In the genomic region with DNA sequence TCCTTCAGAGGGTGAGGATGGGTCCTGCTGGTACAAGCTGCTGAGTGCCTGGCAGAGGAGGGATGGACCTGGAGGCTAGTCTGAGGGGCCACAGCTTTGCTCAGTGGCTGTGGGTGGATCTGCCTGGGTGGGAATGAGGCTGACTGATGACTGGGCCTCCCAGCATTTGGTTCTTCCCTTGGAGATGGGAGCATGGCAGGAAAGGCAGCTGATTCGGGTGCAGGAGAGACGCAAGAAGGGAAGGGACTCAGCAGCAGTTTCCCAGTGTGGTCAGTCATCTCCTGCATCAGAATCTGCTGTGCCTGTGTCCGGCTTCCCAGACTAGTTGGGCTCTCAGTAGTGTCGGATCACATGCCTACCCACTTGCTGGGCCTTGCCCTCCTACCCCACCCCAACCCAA, we compare ENCODE assay signal across 16 cellular contexts. TPM values are rescaled to one million over a fixed set of nuclear protein-coding genes. Genes with fewer than 3 reads are reported as not detected.
A peak's percentile ranks its signal among the peaks of the same experiment; 100 is the strongest.
DNase-seq lines count a peak whose midpoint lies in the region; ATAC-seq and TF ChIP-seq lines count a peak whose summit lies in the region.
"Had no signal": no experiment of that assay in that cellular context is flagged by ENCODE, and none has a peak within 500 bp of the region (broad histone marks: within the 10 kb centered on the region; RNA-seq: fewer than 3 reads in every experiment).

No MANE protein-coding gene starts in this region.

- H3K9me3 Mint-ChIP-seq in activated naive CD4-positive, alpha-beta T cell treated with anti-CD3 and anti-CD28 coated beads for 36 hours, result no peaks in the 10 kb centered on the region
- H3K9me3 Mint-ChIP-seq in WTC11, result no peaks in the 10 kb centered on the region
- no peaks in the 10 kb centered on the region for H3K9me3 Mint-ChIP-seq in endothelial cell (ENCODE audit: unreplicated experiment)

- TF ChIP-seq CTCF in WTC11 (IDR thresholded peaks at IDR 0.05), result no peak
- no peak for TF ChIP-seq CTCF in endothelial cell (IDR thresholded peaks at IDR 0.05; ENCODE audit: unreplicated experiment)
- TF ChIP-seq CTCF in coronary artery (IDR thresholded peaks at IDR 0.05), result no peak

- H3K4me1 Mint-ChIP-seq in activated naive CD4-positive, alpha-beta T cell treated with anti-CD3 and anti-CD28 coated beads for 36 hours (ENCODE audit: low read depth), result peaks cover 74% of the 10 kb centered on the region
- H3K4me1 Mint-ChIP-seq in WTC11 (peaks cover 22% of the 10 kb centered on the region), endothelial cell (ENCODE audit: unreplicated experiment) (peaks cover 61% of the 10 kb centered on the region)

- no peaks in the 10 kb centered on the region for H3K27me3 ChIP-seq in thymus (ENCODE audit: control insufficient read depth, insufficient read depth)

- intact Hi-C loops in activated naive CD4-positive, alpha-beta T cell treated with anti-CD3 and anti-CD28 coated beads for 36 hours (cut with micrococcal nuclease), result no loop called here

- no peak for ATAC-seq in WTC11
- ATAC-seq: sciatic nerve had no signal

- peak overlapping the region; percentile 34 for H3K4me3 Mint-ChIP-seq in activated naive CD4-positive, alpha-beta T cell treated with anti-CD3 and anti-CD28 coated beads for 36 hours
- H3K4me3 Mint-ChIP-seq in WTC11 (no peak overlapping the region), endothelial cell (ENCODE audit: unreplicated experiment) (peak overlapping the region; percentile 44)

- H3K4me3 ChIP-seq in thymus (ENCODE audit: low read length) (no peak overlapping the region), coronary artery (no peak overlapping the region)

- H3K36me3 Mint-ChIP-seq in activated naive CD4-positive, alpha-beta T cell treated with anti-CD3 and anti-CD28 coated beads for 36 hours (ENCODE audit: low read depth), result peaks cover 24% of the 10 kb centered on the region
- H3K36me3 Mint-ChIP-seq in WTC11 (no peaks in the 10 kb centered on the region), endothelial cell (ENCODE audit: low read depth, unreplicated experiment) (peaks cover 3% of the 10 kb centered on the region)

- H3K27me3 Mint-ChIP-seq in activated naive CD4-positive, alpha-beta T cell treated with anti-CD3 and anti-CD28 coated beads for 36 hours (ENCODE audit: low read depth), result no peaks in the 10 kb centered on the region
- H3K27me3 Mint-ChIP-seq in WTC11 (ENCODE audit: low read depth), result no peaks in the 10 kb centered on the region
- H3K27me3 Mint-ChIP-seq in endothelial cell (ENCODE audit: unreplicated experiment), result peaks cover 10% of the 10 kb centered on the region

- H3K27ac Mint-ChIP-seq in activated naive CD4-positive, alpha-beta T cell treated with anti-CD3 and anti-CD28 coated beads for 36 hours, result peak overlapping the region; percentile 91
- H3K27ac Mint-ChIP-seq in WTC11 (no peak overlapping the region), endothelial cell (ENCODE audit: unreplicated experiment) (no peak overlapping the region)

- H3K36me3 ChIP-seq in thymus (ENCODE audit: control insufficient read depth, insufficient read depth), result peaks cover 19% of the 10 kb centered on the region

- H3K9me3 ChIP-seq in thymus (ENCODE audit: control insufficient read depth), result no peaks in the 10 kb centered on the region

- peak overlapping the region; percentile 37 for H3K27ac ChIP-seq in thymus (ENCODE audit: low read depth)
- H3K27ac ChIP-seq in coronary artery, result peak overlapping the region in 1 of 2 donors; percentile 54

- 73% methylated on average over 4 of the region's 4 CpGs for WGBS in thymus

- POLR2A ChIA-PET in WTC11 (lab: Charles Lee), result no interaction called here

- CTCF ChIA-PET in activated naive CD4-positive, alpha-beta T cell treated with anti-CD3 and anti-CD28 coated beads for 36 hours (lab: Charles Lee), result interaction anchor here (17.7 kb wide), 1 partner anchor 10 kb away, joined by 224 read pairs; no protein-coding TSS in a partner anchor
- CTCF ChIA-PET in WTC11 (lab: Charles Lee), result interaction anchor here (2.1 kb wide), 1 partner anchor 13 kb away, joined by 6 read pairs; no protein-coding TSS in a partner anchor

- no peak for DNase-seq in activated naive CD4-positive, alpha-beta T cell treated with anti-CD3 and anti-CD28 coated beads for 36 hours
- DNase-seq in activated naive CD4-positive, alpha-beta T cell treated with Interleukin-2 at 50 U/mL for 16 hours, result no peak
- DNase-seq in WTC11 (ENCODE audit: low spot score) (no peak), endothelial cell (ENCODE audit: low spot score) (no peak), coronary artery (ENCODE audit: low spot score) (no peak), NCI-H1694 treated with DMSO at 0.1 percent for 48 hours (lab: John Stamatoyannopoulos, UW) (no peak)
- DNase-seq in central memory CD4-positive, alpha-beta T cell, result no peak
- DNase-seq: activated CD8-positive, alpha-beta memory T cell treated with anti-CD3 and anti-CD28 coated beads, Interleukin-2, amount 50 U/mL, for 48 hours; DMS 273 treated with DMSO at 0.1 percent for 48 hours; foreskin fibroblast; MM.1S; NCI-H2171 treated with DMSO at 0.1 percent for 48 hours; NK-92 treated with Interleukin-12 subunit alpha and Interleukin-12 subunit beta, amount 100 ng/mL, for 24 hours; stimulated activated naive CD4-positive, alpha-beta T cell treated with Interleukin-2 at 50 U/mL for 16 hours had no signal

- H3K4me1 ChIP-seq in thymus (ENCODE audit: control insufficient read depth, insufficient read depth, low read length), result peaks cover 17% of the 10 kb centered on the region

TF ChIP-seq in WTC11, 78 proteins besides CTCF, POLR2A, EP300 and RAD21:
- TF ChIP-seq ZNF317 (CRISPR knock-in tag; IDR thresholded peaks at IDR 0.05; ENCODE audit: borderline replicate concordance, low read depth) (peak; percentile 53; the same call in 1 of the 2 replicates), IRF2 (CRISPR knock-in tag; IDR thresholded peaks at IDR 0.05; ENCODE audit: borderline replicate concordance, low read depth) (no peak)

RNA-seq across cellular contexts. Expression of gene WIPF1, which starts 7.3 kb away (rescaled TPM):
- total RNA-seq in activated naive CD4-positive, alpha-beta T cell treated with anti-CD3 and anti-CD28 coated beads for 36 hours, result 100 to 1,000 TPM; 167 TPM
- total RNA-seq in WTC11 (2021), result 6.4 to 6.7 TPM (median 6.4 TPM) in 3 replicates
- total RNA-seq in endothelial cell (ENCODE audit: unreplicated experiment), result 62.8 TPM
- polyA plus RNA-seq in thymus, result 65.0 TPM
